In the genomic region with DNA sequence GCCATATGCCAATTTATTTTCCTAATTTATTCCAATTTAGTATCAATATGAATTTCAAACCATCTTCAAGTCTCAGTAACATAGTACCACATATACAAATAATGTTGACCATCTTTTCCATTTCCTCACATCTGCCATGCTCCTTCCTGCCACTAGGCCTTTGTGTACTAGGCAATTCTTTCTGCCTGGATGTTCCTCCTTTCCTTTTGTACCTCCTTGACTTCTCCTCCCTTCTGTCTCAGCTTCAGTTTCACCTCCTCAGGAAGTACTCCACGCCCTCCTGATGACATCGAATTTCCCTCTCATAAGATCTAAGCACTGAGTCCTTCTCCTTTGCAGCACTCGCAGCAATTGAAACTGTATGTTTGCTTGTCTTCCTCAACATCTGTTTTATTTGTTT, we compare ENCODE assay signal across 10 cellular contexts. TPM values are rescaled to one million over a fixed set of nuclear protein-coding genes. Genes with fewer than 3 reads are reported as not detected.
A peak's percentile ranks its signal among the peaks of the same experiment; 100 is the strongest.
DNase-seq lines count a peak whose midpoint lies in the region; ATAC-seq, FAIRE-seq and TF ChIP-seq lines count a peak whose summit lies in the region.
"Had no signal": no experiment of that assay in that cellular context is flagged by ENCODE, and none has a peak within 500 bp of the region (broad histone marks: within the 10 kb centered on the region; RNA-seq: fewer than 3 reads in every experiment).

No MANE protein-coding gene starts in this region.

- H3K27me3 ChIP-seq in endothelial cell of umbilical vein (ENCODE audit: control insufficient read depth in 2 of 2, insufficient read depth in 2 of 2, low read length in 2 of 2) (no peaks in the 10 kb centered on the region), psoas muscle (ENCODE audit: insufficient read depth in 3 of 3, low read length in 2 of 3) (no peaks in the 10 kb centered on the region)

- TF ChIP-seq POLR2A in endothelial cell of umbilical vein (IDR thresholded peaks at IDR 0.05; ENCODE audit: low read depth, low read length) = no peak

- POLR2A ChIA-PET in endothelial cell of umbilical vein (lab: Charles Lee) = interaction anchor here (0.6 to 2.3 kb wide), 2 partner anchors 55 to 66 kb away, joined by 3 to 26 read pairs; a partner anchor contains a TSS

- H3K9ac ChIP-seq in endothelial cell of umbilical vein (replicated peaks; ENCODE audit: extremely low read depth, insufficient read depth, low read length) = peak overlapping the region; percentile 78

- DNase-seq in NOMO-1 (lab: John Stamatoyannopoulos, UW; ENCODE audit: unreplicated experiment in 2 of 2) = peak; percentile 64 to 85
- peak; percentile 63 for DNase-seq in endothelial cell of umbilical vein (ENCODE audit: low read depth, low spot score)
- DNase-seq in psoas muscle = no peak
- no peak for DNase-seq in activated CD8-positive, alpha-beta memory T cell treated with anti-CD3 and anti-CD28 coated beads, Interleukin-2, amount 50 U/mL, for 48 hours
- DNase-seq: NCI-H524 treated with DMSO at 0.1 percent for 48 hours had no signal

- ATAC-seq in psoas muscle = peak in 3 of 4 donors; percentile 21 to 30 (median 24)
- no peak for ATAC-seq in GM19035 (IDR thresholded peaks at IDR 0.05; ENCODE audit: unreplicated experiment)
- ATAC-seq in HG02588 (IDR thresholded peaks at IDR 0.05; ENCODE audit: unreplicated experiment) = no peak
- no peak for ATAC-seq in HG03457 (IDR thresholded peaks at IDR 0.05; ENCODE audit: unreplicated experiment)

- no peaks in the 10 kb centered on the region for H3K36me3 ChIP-seq in endothelial cell of umbilical vein (ENCODE audit: control insufficient read depth in 2 of 2, extremely low read depth in 1 of 2, insufficient read depth in 2 of 2, low read length in 2 of 2)
- H3K36me3 ChIP-seq in psoas muscle (ENCODE audit: insufficient read depth in 1 of 2, low read depth in 1 of 2) = no peaks in the 10 kb centered on the region

- H3K9me3 ChIP-seq in endothelial cell of umbilical vein (replicated peaks; ENCODE audit: control insufficient read depth, insufficient read depth, low read length) (no peaks in the 10 kb centered on the region), psoas muscle (no peaks in the 10 kb centered on the region)

- dilution Hi-C loops in endothelial cell of umbilical vein (cut with MboI; ENCODE audit: extremely low pct_ligation_motif_present, low sequenced_read_pairs) = no loop called here

- no peaks in the 10 kb centered on the region for H3K9me1 ChIP-seq in endothelial cell of umbilical vein (replicated peaks; ENCODE audit: control insufficient read depth, extremely low read depth, insufficient read depth, low read length)

- H4K20me1 ChIP-seq in endothelial cell of umbilical vein (replicated peaks; ENCODE audit: control insufficient read depth, extremely low read depth, insufficient read depth, low read length) = no peaks in the 10 kb centered on the region

- H3K4me1 ChIP-seq in endothelial cell of umbilical vein (ENCODE audit: control insufficient read depth, extremely low read depth, insufficient read depth, low read length) (peaks cover 83% of the 10 kb centered on the region), psoas muscle (peaks cover 100% of the 10 kb centered on the region)

- TF ChIP-seq CTCF in GM12872 (IDR thresholded peaks at IDR 0.05; ENCODE audit: insufficient read depth, low read depth, low read length) = peak; percentile 65
- TF ChIP-seq CTCF in endothelial cell of umbilical vein (IDR thresholded peaks at IDR 0.05; ENCODE audit: extremely low read depth in 1 of 2, insufficient read depth in 1 of 2, low read depth in 1 of 2, low read length in 2 of 2) = peak; percentile 23 to 39
- TF ChIP-seq CTCF in psoas muscle (IDR thresholded peaks at IDR 0.05) = peak; percentile 41

- WGBS in psoas muscle, 3 donors = 55 to 72% (median 66%) methylated on average over 3 of the region's 3 CpGs

- peak overlapping the region; percentile 67 for H3K4me2 ChIP-seq in endothelial cell of umbilical vein (ENCODE audit: insufficient read depth, low read length)

- intact Hi-C loops in endothelial cell of umbilical vein (cut with micrococcal nuclease) (loop anchor here (5.0 kb wide), 1 partner anchor 1103 kb away; no protein-coding TSS in a partner anchor), psoas muscle (cut with DNase I) (loop anchor here in 1 of 2 donors (5.0 kb wide), 2 partner anchors 42 to 53 kb away; a partner anchor contains a TSS)

- peak overlapping the region; percentile 7 for H2AFZ ChIP-seq in endothelial cell of umbilical vein (ENCODE audit: low read depth, low read length)

- FAIRE-seq in endothelial cell of umbilical vein (lab: Jason Lieb, UNC) = no peak
- FAIRE-seq: colon had no signal

- H3K27ac ChIP-seq in endothelial cell of umbilical vein (ENCODE audit: insufficient read depth, low read depth, low read length) = peak overlapping the region; percentile 94
- peak overlapping the region; percentile 87 for H3K27ac ChIP-seq in psoas muscle

- CTCF ChIA-PET in endothelial cell of umbilical vein (lab: Charles Lee) = interaction anchor here (0.7 to 2.9 kb wide), 14 partner anchors 9 to 105 kb away, joined by 3 to 13 read pairs (median 4); a partner anchor contains a TSS

- BruUV-seq in endothelial cell of umbilical vein (replicated peaks; lab: Mats Ljungman, UMichigan) = no TSS peak

- H3K79me2 ChIP-seq in endothelial cell of umbilical vein (ENCODE audit: control insufficient read depth, insufficient read depth, low read length) = peaks cover 11% of the 10 kb centered on the region

- H3K4me3 ChIP-seq in endothelial cell of umbilical vein (replicated peaks in 1 of 3; ENCODE audit: insufficient read depth in 1 of 3, low read depth in 1 of 3, low read length in 3 of 3) (no peak overlapping the region), psoas muscle (peak overlapping the region; percentile 26)

TF ChIP-seq in endothelial cell of umbilical vein, 7 proteins besides CTCF, POLR2A, EP300 and RAD21:
- TF ChIP-seq, protein P1, sequence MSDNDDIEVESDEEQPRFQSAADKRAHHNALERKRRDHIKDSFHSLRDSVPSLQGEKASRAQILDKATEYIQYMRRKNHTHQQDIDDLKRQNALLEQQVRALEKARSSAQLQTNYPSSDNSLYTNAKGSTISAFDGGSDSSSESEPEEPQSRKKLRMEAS (IDR thresholded peaks at IDR 0.05; ENCODE audit: insufficient read depth, insufficient read length) = no peak
- peak; percentile 32 for TF ChIP-seq GATA2 (IDR thresholded peaks at IDR 0.05; ENCODE audit: insufficient read depth, insufficient read length, low read depth, low read length)

RNA-seq across cellular contexts. Expression of a gene that starts 53.9 kb away (rescaled TPM):
- total RNA-seq in endothelial cell of umbilical vein (58.3 and 67.7 TPM in 2 replicates), psoas muscle (100 to 1,000 TPM; 148 to 530 (median 257) TPM)
- polyA plus RNA-seq in endothelial cell of umbilical vein (16.1 and 21.2 TPM in 2 replicates), psoas muscle (10 to 100 TPM in 2 of 3 donors, 1 to 10 TPM in 1; 9.3 to 96.4 (median 32.0) TPM)
- 13.3 and 14.3 TPM in 2 replicates for polyA plus RNA-seq in endothelial cell of umbilical vein (2011; cell fraction: cytosol; rRNA removed)
- 25.1 and 28.5 TPM in 2 replicates for polyA plus RNA-seq in endothelial cell of umbilical vein (2011; cell fraction: nucleus; rRNA removed)
- polyA plus RNA-seq in endothelial cell of umbilical vein (2012) = 15.1 and 19.4 TPM in 2 replicates
- polyA minus RNA-seq in endothelial cell of umbilical vein = 73.3 and 86.9 TPM in 2 replicates
- polyA minus RNA-seq in endothelial cell of umbilical vein (2011; cell fraction: cytosol; rRNA and poly(A)+ RNA removed) = not detected
- 155 and 171 TPM in 2 replicates for polyA minus RNA-seq in endothelial cell of umbilical vein (2011; cell fraction: nucleus; rRNA and poly(A)+ RNA removed)

Comparison
In these comparisons a context has a peak if more than half of its experiments do, and no peak if none do; other contexts are left out.
1. DNase-seq: peak in NOMO-1 (2 of 2) and endothelial cell of umbilical vein (single experiment); none in psoas muscle (0 of 2) and activated CD8-positive, alpha-beta memory T cell treated with anti-CD3 and anti-CD28 coated beads, Interleukin-2, amount 50 U/mL, for 48 hours (single experiment).
2. ATAC-seq: peak in psoas muscle (3 of 4); none in GM19035 (single experiment), HG02588 (single experiment) and HG03457 (single experiment).
3. Peak in every context shown above with its lines, with median percentiles within 50 percentile points of each other: CTCF ChIP-seq.